ENCODE assay signal across 8 cellular contexts in the genomic region with DNA sequence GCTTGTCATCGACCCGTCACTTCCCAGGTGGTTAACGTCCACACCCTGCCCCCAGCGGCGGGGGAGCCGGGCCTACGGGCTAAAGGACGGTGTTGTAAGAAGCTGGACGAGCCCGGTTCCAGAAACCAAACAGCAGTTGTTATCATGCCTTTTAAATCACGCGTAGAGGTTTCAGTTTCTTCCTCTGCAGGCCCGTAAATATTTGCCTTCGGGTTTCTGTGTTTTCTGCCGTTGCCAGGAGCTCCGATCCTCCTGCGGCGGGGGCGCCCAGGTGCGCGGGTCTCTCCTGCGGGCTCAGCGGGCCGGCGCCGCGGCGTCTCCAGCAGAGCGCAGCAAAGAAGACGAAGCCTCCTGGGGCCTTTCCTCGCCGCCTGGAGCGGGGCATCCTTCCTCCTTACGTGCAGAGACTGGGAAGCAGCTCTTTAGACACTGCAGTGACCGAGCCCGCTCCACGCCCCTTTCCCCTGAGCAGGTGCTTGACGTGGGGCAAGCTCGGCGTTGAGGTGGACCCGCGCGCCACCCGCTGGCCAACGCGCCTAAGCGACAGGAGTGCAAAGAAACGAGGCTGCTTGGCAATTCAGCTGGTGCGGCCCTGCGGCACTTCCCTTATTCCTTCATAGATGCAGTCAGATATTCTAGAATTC. TPM values are rescaled to one million over a fixed set of nuclear protein-coding genes. Genes with fewer than 3 reads are reported as not detected.
DNase-seq lines count a peak whose midpoint lies in the region.

No MANE protein-coding gene starts in this region.

- peaks cover 23% of the 10 kb centered on the region for H3K27me3 ChIP-seq in H7 (ENCODE audit: control insufficient read depth, insufficient read depth, low read length)

- H3K4me3 ChIP-seq in H7 (ENCODE audit: insufficient read depth, low read depth, low read length): peak overlapping the region; percentile 44

- no peak overlapping the region for H3K27ac ChIP-seq in substantia nigra (ENCODE audit: low read depth, low read length, poor library complexity, severe bottlenecking)

- H3K36me3 ChIP-seq in H7 (replicated peaks; ENCODE audit: control insufficient read depth, insufficient read depth, low read length): no peaks in the 10 kb centered on the region

- peak; percentile 87 for DNase-seq in Daoy (ENCODE audit: low read depth)
- peak; percentile 90 for DNase-seq in H7
- peak; percentile 80 for DNase-seq in M059J (ENCODE audit: low read depth)
- peak; percentile 73 for DNase-seq in SIG-M5 treated with dmso at 0.1 percent for 504 hours (lab: John Stamatoyannopoulos, UW; ENCODE audit: unreplicated experiment)
- DNase-seq in activated gamma-delta T cell treated with anti-CD3 and anti-CD28 coated beads, Interleukin-2, amount 50 U/mL, for 16 hours (ENCODE audit: low read depth): peak; percentile 55
- peak; percentile 86 for DNase-seq in germinal center (ENCODE audit: low spot score)
- peak in 49 of 56 donors; percentile 4 to 80 (median 36) for DNase-seq in nucleus accumbens (lab: John Stamatoyannopoulos, UW)
- peak in 42 of 49 donors; percentile 2 to 72 (median 33) for DNase-seq in substantia nigra (lab: John Stamatoyannopoulos, UW)

RNA-seq across cellular contexts. Expression of a gene that starts 21.8 kb away (rescaled TPM):
- 128 and 131 TPM in 2 replicates for total RNA-seq in Daoy (2014; rRNA removed; shearing (Covaris generic))
- 57.4 and 62.0 TPM in 2 replicates for total RNA-seq in H7 (2014; rRNA removed; shearing (Covaris generic))
- total RNA-seq in M059J (2014; rRNA removed; shearing (Covaris generic)): 71.3 and 76.1 TPM in 2 replicates

Comparison
In these comparisons a context has a peak if more than half of its experiments do, and no peak if none do; other contexts are left out.
1. DNase-seq: peak in every context shown above with its lines; median percentile 90 in H7; 87 in Daoy; 86 in germinal center; 80 in M059J; 73 in SIG-M5 treated with dmso at 0.1 percent for 504 hours; 55 in activated gamma-delta T cell treated with anti-CD3 and anti-CD28 coated beads, Interleukin-2, amount 50 U/mL, for 16 hours; 36 in nucleus accumbens; 33 in substantia nigra.